In the genomic region with DNA sequence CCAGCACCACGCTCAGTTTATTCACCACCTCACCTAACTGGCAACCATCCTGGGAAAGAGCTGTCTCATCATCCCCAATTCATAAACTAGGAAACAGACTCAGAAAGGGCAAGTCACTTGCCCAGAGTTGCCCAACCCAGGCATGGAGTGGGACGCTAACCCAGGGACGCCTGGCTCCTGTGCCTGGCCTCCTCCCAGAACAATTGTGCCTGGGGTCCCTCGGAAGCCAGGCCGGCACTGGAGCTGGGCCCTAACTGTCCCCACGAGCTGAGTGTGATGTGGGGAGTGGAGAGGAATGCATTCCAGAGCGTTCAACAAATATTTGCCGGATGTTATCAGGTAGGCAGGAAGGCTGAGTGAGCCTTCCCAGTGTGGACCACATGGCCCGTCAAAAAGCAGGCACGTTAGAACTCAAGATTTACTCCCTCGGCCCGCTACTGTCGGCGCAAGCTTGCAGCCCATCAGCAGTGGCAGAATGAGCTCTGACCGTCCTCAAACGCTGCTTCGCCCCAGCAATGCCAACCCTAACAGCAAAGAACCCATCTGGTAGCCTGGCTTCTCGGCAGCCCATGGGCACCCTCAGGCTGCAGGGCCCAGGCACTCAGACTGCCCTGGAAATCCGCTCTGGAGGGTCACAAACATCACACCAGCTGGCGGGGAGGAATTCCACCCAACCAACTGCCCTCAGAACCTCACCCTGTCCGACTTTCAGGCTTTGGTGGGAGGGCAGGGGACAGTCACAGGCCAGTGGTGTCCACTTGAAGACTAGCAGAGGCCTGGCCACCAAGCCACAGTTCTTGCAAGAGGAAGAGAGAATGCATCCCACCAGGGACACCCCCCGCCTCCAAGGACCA, we compare ENCODE assay signal across 1 cellular context.
TF ChIP-seq lines count a peak whose summit lies in the region.

No MANE protein-coding gene starts in this region.

TF ChIP-seq in HepG2, 621 proteins besides CTCF, POLR2A, EP300 and RAD21 (continued from another document and continues in another):
- TF ChIP-seq U2AF1 (optimal IDR thresholded peaks at IDR 0.05; ENCODE audit: low read depth, low read length) (peak; percentile 83), FOXA1 (IDR thresholded peaks at IDR 0.05) (no peak), FOXA1 (CRISPR knock-in tag; IDR thresholded peaks at IDR 0.05) (peak; percentile 77), ARNT2 (CRISPR knock-in tag; IDR thresholded peaks at IDR 0.05; ENCODE audit: low read depth) (peak; percentile 50; the same call in 1 of the 2 replicates), ZNF7 (CRISPR knock-in tag; IDR thresholded peaks at IDR 0.05) (0 out of 2 replicates have a peak, but pooled peaks have one; percentile 4), ZNF225 (CRISPR knock-in tag; IDR thresholded peaks at IDR 0.05) (no peak; the same call in 1 of the 2 replicates), GTF3A (CRISPR knock-in tag; conservative IDR thresholded peaks at IDR 0.05) (no peak; the same call in 1 of the 2 replicates), MAF1 (CRISPR knock-in tag; IDR thresholded peaks at IDR 0.05; ENCODE audit: borderline replicate concordance) (peak; percentile 41; the same call in 1 of the 2 replicates), POGZ (CRISPR knock-in tag; IDR thresholded peaks at IDR 0.05) (no peak; the same call in 1 of the 2 replicates), ZNF547 (CRISPR knock-in tag; IDR thresholded peaks at IDR 0.05) (peak; percentile 49; the same call in 1 of the 2 replicates), ZNF441 (CRISPR knock-in tag; IDR thresholded peaks at IDR 0.05; ENCODE audit: borderline replicate concordance) (peak; percentile 38; the same call in 1 of the 2 replicates), FOSL2 (CRISPR knock-in tag; IDR thresholded peaks at IDR 0.05) (peak; percentile 85), NFE2L2 (IDR thresholded peaks at IDR 0.05; ENCODE audit: low read length) (no peak), KLF12 (CRISPR knock-in tag; IDR thresholded peaks at IDR 0.05; ENCODE audit: borderline replicate concordance) (0 out of 2 replicates have a peak, but pooled peaks have one; percentile 52), RARA (CRISPR knock-in tag; IDR thresholded peaks at IDR 0.05) (peak; percentile 77), ZNF292 (CRISPR knock-in tag; IDR thresholded peaks at IDR 0.05; ENCODE audit: borderline replicate concordance, low read depth) (peak; percentile 87; the same call in 1 of the 2 replicates), HOXA5 (CRISPR knock-in tag; IDR thresholded peaks at IDR 0.05) (peak; percentile 13; the same call in 1 of the 2 replicates), ELF3 (CRISPR knock-in tag; IDR thresholded peaks at IDR 0.05) (peak; percentile 75), MEIS1 (CRISPR knock-in tag; IDR thresholded peaks at IDR 0.05; ENCODE audit: borderline replicate concordance) (peak; percentile 78), ZNF235 (CRISPR knock-in tag; IDR thresholded peaks at IDR 0.05; ENCODE audit: borderline replicate concordance) (0 out of 2 replicates have a peak, but pooled peaks have one; percentile 58), ZNF644 (CRISPR knock-in tag; IDR thresholded peaks at IDR 0.05; ENCODE audit: low read depth) (peak; percentile 45; the same call in 1 of the 2 replicates), MAZ (IDR thresholded peaks at IDR 0.05; ENCODE audit: borderline replicate concordance, low read depth, low read length) (0 out of 2 replicates have a peak, but pooled peaks have one; percentile 20), MAZ (CRISPR knock-in tag; IDR thresholded peaks at IDR 0.05; ENCODE audit: low read depth) (no peak), PPARG (CRISPR knock-in tag; conservative IDR thresholded peaks at IDR 0.05) (peak; percentile 51; the same call in 1 of the 2 replicates), KDM3A (CRISPR knock-in tag; IDR thresholded peaks at IDR 0.05; ENCODE audit: low read depth) (0 out of 2 replicates have a peak, but pooled peaks have one; percentile 24), FOXP1 (IDR thresholded peaks at IDR 0.05) (no peak), FOXP1 (CRISPR knock-in tag; IDR thresholded peaks at IDR 0.05) (peak; percentile 48; the same call in 1 of the 2 replicates)
- TF ChIP-seq, protein P1, sequence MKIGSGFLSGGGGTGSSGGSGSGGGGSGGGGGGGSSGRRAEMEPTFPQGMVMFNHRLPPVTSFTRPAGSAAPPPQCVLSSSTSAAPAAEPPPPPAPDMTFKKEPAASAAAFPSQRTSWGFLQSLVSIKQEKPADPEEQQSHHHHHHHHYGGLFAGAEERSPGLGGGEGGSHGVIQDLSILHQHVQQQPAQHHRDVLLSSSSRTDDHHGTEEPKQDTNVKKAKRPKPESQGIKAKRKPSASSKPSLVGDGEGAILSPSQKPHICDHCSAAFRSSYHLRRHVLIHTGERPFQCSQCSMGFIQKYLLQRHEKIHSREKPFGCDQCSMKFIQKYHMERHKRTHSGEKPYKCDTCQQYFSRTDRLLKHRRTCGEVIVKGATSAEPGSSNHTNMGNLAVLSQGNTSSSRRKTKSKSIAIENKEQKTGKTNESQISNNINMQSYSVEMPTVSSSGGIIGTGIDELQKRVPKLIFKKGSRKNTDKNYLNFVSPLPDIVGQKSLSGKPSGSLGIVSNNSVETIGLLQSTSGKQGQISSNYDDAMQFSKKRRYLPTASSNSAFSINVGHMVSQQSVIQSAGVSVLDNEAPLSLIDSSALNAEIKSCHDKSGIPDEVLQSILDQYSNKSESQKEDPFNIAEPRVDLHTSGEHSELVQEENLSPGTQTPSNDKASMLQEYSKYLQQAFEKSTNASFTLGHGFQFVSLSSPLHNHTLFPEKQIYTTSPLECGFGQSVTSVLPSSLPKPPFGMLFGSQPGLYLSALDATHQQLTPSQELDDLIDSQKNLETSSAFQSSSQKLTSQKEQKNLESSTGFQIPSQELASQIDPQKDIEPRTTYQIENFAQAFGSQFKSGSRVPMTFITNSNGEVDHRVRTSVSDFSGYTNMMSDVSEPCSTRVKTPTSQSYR (CRISPR knock-in tag; IDR thresholded peaks at IDR 0.05; ENCODE audit: borderline replicate concordance), result peak; percentile 60; the same call in 1 of the 2 replicates
- TF ChIP-seq, protein P2, sequence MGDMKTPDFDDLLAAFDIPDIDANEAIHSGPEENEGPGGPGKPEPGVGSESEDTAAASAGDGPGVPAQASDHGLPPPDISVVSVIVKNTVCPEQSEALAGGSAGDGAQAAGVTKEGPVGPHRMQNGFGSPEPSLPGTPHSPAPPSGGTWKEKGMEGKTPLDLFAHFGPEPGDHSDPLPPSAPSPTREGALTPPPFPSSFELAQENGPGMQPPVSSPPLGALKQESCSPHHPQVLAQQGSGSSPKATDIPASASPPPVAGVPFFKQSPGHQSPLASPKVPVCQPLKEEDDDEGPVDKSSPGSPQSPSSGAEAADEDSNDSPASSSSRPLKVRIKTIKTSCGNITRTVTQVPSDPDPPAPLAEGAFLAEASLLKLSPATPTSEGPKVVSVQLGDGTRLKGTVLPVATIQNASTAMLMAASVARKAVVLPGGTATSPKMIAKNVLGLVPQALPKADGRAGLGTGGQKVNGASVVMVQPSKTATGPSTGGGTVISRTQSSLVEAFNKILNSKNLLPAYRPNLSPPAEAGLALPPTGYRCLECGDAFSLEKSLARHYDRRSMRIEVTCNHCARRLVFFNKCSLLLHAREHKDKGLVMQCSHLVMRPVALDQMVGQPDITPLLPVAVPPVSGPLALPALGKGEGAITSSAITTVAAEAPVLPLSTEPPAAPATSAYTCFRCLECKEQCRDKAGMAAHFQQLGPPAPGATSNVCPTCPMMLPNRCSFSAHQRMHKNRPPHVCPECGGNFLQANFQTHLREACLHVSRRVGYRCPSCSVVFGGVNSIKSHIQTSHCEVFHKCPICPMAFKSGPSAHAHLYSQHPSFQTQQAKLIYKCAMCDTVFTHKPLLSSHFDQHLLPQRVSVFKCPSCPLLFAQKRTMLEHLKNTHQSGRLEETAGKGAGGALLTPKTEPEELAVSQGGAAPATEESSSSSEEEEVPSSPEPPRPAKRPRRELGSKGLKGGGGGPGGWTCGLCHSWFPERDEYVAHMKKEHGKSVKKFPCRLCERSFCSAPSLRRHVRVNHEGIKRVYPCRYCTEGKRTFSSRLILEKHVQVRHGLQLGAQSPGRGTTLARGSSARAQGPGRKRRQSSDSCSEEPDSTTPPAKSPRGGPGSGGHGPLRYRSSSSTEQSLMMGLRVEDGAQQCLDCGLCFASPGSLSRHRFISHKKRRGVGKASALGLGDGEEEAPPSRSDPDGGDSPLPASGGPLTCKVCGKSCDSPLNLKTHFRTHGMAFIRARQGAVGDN (CRISPR knock-in tag; IDR thresholded peaks at IDR 0.05), result peak; percentile 95
- TF ChIP-seq, protein P3, sequence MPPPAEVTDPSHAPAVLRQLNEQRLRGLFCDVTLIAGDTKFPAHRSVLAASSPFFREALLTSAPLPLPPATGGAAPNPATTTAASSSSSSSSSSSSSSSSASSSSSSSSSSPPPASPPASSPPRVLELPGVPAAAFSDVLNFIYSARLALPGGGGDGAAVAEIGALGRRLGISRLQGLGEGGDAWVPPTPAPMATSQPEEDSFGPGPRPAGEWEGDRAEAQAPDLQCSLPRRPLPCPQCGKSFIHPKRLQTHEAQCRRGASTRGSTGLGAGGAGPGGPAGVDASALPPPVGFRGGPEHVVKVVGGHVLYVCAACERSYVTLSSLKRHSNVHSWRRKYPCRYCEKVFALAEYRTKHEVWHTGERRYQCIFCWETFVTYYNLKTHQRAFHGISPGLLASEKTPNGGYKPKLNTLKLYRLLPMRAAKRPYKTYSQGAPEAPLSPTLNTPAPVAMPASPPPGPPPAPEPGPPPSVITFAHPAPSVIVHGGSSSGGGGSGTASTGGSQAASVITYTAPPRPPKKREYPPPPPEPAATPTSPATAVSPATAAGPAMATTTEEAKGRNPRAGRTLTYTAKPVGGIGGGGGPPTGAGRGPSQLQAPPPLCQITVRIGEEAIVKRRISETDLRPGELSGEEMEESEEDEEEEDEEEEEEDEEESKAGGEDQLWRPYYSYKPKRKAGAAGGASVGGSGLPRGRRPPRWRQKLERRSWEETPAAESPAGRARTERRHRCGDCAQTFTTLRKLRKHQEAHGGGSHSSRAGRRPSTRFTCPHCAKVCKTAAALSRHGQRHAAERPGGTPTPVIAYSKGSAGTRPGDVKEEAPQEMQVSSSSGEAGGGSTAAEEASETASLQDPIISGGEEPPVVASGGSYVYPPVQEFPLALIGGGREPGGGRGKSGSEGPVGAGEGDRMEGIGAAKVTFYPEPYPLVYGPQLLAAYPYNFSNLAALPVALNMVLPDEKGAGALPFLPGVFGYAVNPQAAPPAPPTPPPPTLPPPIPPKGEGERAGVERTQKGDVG (CRISPR knock-in tag; IDR thresholded peaks at IDR 0.05; ENCODE audit: borderline replicate concordance), result no peak
- TF ChIP-seq, protein P4, sequence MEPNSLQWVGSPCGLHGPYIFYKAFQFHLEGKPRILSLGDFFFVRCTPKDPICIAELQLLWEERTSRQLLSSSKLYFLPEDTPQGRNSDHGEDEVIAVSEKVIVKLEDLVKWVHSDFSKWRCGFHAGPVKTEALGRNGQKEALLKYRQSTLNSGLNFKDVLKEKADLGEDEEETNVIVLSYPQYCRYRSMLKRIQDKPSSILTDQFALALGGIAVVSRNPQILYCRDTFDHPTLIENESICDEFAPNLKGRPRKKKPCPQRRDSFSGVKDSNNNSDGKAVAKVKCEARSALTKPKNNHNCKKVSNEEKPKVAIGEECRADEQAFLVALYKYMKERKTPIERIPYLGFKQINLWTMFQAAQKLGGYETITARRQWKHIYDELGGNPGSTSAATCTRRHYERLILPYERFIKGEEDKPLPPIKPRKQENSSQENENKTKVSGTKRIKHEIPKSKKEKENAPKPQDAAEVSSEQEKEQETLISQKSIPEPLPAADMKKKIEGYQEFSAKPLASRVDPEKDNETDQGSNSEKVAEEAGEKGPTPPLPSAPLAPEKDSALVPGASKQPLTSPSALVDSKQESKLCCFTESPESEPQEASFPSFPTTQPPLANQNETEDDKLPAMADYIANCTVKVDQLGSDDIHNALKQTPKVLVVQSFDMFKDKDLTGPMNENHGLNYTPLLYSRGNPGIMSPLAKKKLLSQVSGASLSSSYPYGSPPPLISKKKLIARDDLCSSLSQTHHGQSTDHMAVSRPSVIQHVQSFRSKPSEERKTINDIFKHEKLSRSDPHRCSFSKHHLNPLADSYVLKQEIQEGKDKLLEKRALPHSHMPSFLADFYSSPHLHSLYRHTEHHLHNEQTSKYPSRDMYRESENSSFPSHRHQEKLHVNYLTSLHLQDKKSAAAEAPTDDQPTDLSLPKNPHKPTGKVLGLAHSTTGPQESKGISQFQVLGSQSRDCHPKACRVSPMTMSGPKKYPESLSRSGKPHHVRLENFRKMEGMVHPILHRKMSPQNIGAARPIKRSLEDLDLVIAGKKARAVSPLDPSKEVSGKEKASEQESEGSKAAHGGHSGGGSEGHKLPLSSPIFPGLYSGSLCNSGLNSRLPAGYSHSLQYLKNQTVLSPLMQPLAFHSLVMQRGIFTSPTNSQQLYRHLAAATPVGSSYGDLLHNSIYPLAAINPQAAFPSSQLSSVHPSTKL (CRISPR knock-in tag; IDR thresholded peaks at IDR 0.05), result peak; percentile 83
- TF ChIP-seq, protein P5, sequence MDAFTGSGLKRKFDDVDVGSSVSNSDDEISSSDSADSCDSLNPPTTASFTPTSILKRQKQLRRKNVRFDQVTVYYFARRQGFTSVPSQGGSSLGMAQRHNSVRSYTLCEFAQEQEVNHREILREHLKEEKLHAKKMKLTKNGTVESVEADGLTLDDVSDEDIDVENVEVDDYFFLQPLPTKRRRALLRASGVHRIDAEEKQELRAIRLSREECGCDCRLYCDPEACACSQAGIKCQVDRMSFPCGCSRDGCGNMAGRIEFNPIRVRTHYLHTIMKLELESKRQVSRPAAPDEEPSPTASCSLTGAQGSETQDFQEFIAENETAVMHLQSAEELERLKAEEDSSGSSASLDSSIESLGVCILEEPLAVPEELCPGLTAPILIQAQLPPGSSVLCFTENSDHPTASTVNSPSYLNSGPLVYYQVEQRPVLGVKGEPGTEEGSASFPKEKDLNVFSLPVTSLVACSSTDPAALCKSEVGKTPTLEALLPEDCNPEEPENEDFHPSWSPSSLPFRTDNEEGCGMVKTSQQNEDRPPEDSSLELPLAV (CRISPR knock-in tag; conservative IDR thresholded peaks at IDR 0.05; ENCODE audit: low read depth), result no peak
- TF ChIP-seq, protein P6, sequence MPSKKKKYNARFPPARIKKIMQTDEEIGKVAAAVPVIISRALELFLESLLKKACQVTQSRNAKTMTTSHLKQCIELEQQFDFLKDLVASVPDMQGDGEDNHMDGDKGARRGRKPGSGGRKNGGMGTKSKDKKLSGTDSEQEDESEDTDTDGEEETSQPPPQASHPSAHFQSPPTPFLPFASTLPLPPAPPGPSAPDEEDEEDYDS (CRISPR knock-in tag; IDR thresholded peaks at IDR 0.05), result peak; percentile 72; the same call in 1 of the 2 replicates
